Comparison of ENCODE assay signal across 39 cellular contexts in genomic region chr2:60831921-60832320, GRCh38.
"Had no signal": no experiment of that assay in that cellular context is flagged by ENCODE, and none has a peak within 500 bp of the region (broad histone marks: within the 10 kb centered on the region; RNA-seq: fewer than 3 reads in every experiment).

No MANE protein-coding gene starts in this region.

- H3K9me3 Mint-ChIP-seq: activated naive CD4-positive, alpha-beta T cell treated with anti-CD3 and anti-CD28 coated beads for 36 hours; activated naive CD4-positive, alpha-beta T cell treated with anti-CD3 and anti-CD28 coated beads, Interleukin-2, amount 50 U/mL, for 24 hours; activated naive CD8-positive, alpha-beta T cell treated with anti-CD3 and anti-CD28 coated beads for 36 hours; activated T-cell treated with anti-CD3 and anti-CD28 coated beads, Interleukin-2, amount 50 U/mL, for 24 hours; activated T-cell treated with anti-CD3 and anti-CD28 coated beads, Interleukin-2, amount 50 U/mL, for 4 hours; activated T-helper 1 cell treated with anti-CD3 and anti-CD28 coated beads, Interleukin-12 subunit alpha, Interleukin-12 subunit beta, Interleukin-2, Interleukin-4 antibody, amounts not matched to agents 30 ng/mL and 10 ng/mL and 1 ng/mL, durations not matched to agents 14 hours and 24 hours and 36 hours; activated T-helper 17 cell treated with anti-CD3 and anti-CD28 coated beads, Interleukin-2, amount 50 U/mL, for 72 hours; activated T-helper 2 cell treated with anti-CD3 and anti-CD28 coated beads, Interferon-gamma antibody, Interleukin-2, Interleukin-4, amounts not matched to agents 10 μg/mL and 5 μg/mL and 100 μg/mL, durations not matched to agents 14 hours and 24 hours and 36 hours; central memory CD8-positive, alpha-beta T cell had no signal

- H3K36me3 Mint-ChIP-seq: activated naive CD4-positive, alpha-beta T cell treated with anti-CD3 and anti-CD28 coated beads, Interleukin-2, amount 50 U/mL, for 24 hours; brain had no signal

- H3K4me1 ChIP-seq: adrenal gland, ascending aorta, body of pancreas, breast epithelium had no signal

- ATAC-seq: body of pancreas had no signal

- FAIRE-seq: astrocyte, bronchial epithelial cell had no signal

- H3K9me3 ChIP-seq: adrenal gland, ascending aorta, body of pancreas, breast epithelium had no signal

- H3K4me1 Mint-ChIP-seq: brain had no signal

- H3K4me3 Mint-ChIP-seq: activated naive CD4-positive, alpha-beta T cell treated with anti-CD3 and anti-CD28 coated beads for 36 hours; activated naive CD4-positive, alpha-beta T cell treated with anti-CD3 and anti-CD28 coated beads, Interleukin-2, amount 10 ng/mL, durations not matched to agents 7 days and 5 days; activated naive CD8-positive, alpha-beta T cell treated with anti-CD3 and anti-CD28 coated beads for 36 hours; activated naive CD8-positive, alpha-beta T cell treated with anti-CD3 and anti-CD28 coated beads, Interleukin-2, amount 10 ng/mL, durations not matched to agents 7 days and 5 days; activated T-cell treated with anti-CD3 and anti-CD28 coated beads, Interleukin-2, amount 50 U/mL, for 24 hours; activated T-cell treated with anti-CD3 and anti-CD28 coated beads, Interleukin-2, amount 50 U/mL, for 4 hours; activated T-helper 1 cell treated with anti-CD3 and anti-CD28 coated beads, Interleukin-12 subunit alpha, Interleukin-12 subunit beta, Interleukin-2, Interleukin-4 antibody, amounts not matched to agents 30 ng/mL and 10 ng/mL and 1 ng/mL, durations not matched to agents 14 hours and 24 hours and 36 hours; brain; central memory CD8-positive, alpha-beta T cell had no signal

- DNase-seq: activated effector memory CD4-positive, alpha-beta T cell treated with anti-CD3 and anti-CD28 coated beads, Interleukin-2, amount 50 U/mL, for 16 hours; activated effector memory CD4-positive, alpha-beta T cell treated with Interleukin-2 at 50 U/mL for 16 hours; activated gamma-delta T cell; activated gamma-delta T cell treated with Interleukin-2 at 50 U/mL for 16 hours; activated naive CD4-positive, alpha-beta T cell; activated naive CD4-positive, alpha-beta T cell treated with anti-CD3 and anti-CD28 coated beads for 36 hours; activated naive CD4-positive, alpha-beta T cell treated with anti-CD3 and anti-CD28 coated beads, Interleukin-2, amount 50 U/mL, for 16 hours; activated naive CD4-positive, alpha-beta T cell treated with Interleukin-2 at 50 U/mL for 16 hours; activated naive CD8-positive, alpha-beta T cell treated with anti-CD3 and anti-CD28 coated beads for 36 hours; activated naive CD8-positive, alpha-beta T cell treated with anti-CD3 and anti-CD28 coated beads, Interleukin-2, amount 10 ng/mL, durations not matched to agents 7 days and 5 days; activated naive CD8-positive, alpha-beta T cell treated with anti-CD3 and anti-CD28 coated beads, Interleukin-2, amount 50 U/mL, for 24 hours; activated T-cell treated with anti-CD3 and anti-CD28 coated beads, Interleukin-2, amount 50 U/mL, for 1 hour; activated T-cell treated with anti-CD3 and anti-CD28 coated beads, Interleukin-2, amount 50 U/mL, for 24 hours; activated T-cell treated with anti-CD3 and anti-CD28 coated beads, Interleukin-2, amount 50 U/mL, for 4 hours; activated T-cell treated with anti-CD3 and anti-CD28 coated beads, Interleukin-2, amount 50 U/mL, for 48 hours; activated T-cell treated with anti-CD3 and anti-CD28 coated beads, Interleukin-2, amount 50 U/mL, for 72 hours; adrenal gland; amniotic stem cell; amygdala; anterior cingulate cortex; aorta; body of pancreas; brain microvascular endothelial cell; caudate nucleus; central memory CD4-positive, alpha-beta T cell; cerebellar nuclear complex had no signal

- H3K27ac Mint-ChIP-seq: activated naive CD4-positive, alpha-beta T cell treated with anti-CD3 and anti-CD28 coated beads, Interleukin-2, amount 10 ng/mL, durations not matched to agents 7 days and 5 days; activated naive CD8-positive, alpha-beta T cell treated with anti-CD3 and anti-CD28 coated beads for 36 hours; activated naive CD8-positive, alpha-beta T cell treated with anti-CD3 and anti-CD28 coated beads, Interleukin-2, amount 10 ng/mL, durations not matched to agents 7 days and 5 days; activated T-helper 1 cell treated with anti-CD3 and anti-CD28 coated beads, Interleukin-12 subunit alpha, Interleukin-12 subunit beta, Interleukin-2, Interleukin-4 antibody, amounts not matched to agents 30 ng/mL and 10 ng/mL and 1 ng/mL, durations not matched to agents 14 hours and 24 hours and 36 hours; activated T-helper 17 cell treated with anti-CD3 and anti-CD28 coated beads, Interleukin-2, amount 50 U/mL, for 72 hours; brain had no signal

- H3K27ac ChIP-seq: adrenal gland, ascending aorta, body of pancreas, brain microvascular endothelial cell, breast epithelium, cardiac muscle cell had no signal

- H3K36me3 ChIP-seq: adrenal gland, ascending aorta, brain microvascular endothelial cell, breast epithelium, cardiac muscle cell had no signal

- H3K4me3 ChIP-seq: adrenal gland, ascending aorta, body of pancreas, breast epithelium, cardiac muscle cell had no signal

- H3K27me3 ChIP-seq: adrenal gland, ascending aorta, body of pancreas, brain microvascular endothelial cell, breast epithelium had no signal

- H3K27me3 Mint-ChIP-seq: activated naive CD4-positive, alpha-beta T cell treated with anti-CD3 and anti-CD28 coated beads, Interleukin-2, amount 50 U/mL, for 24 hours; activated naive CD8-positive, alpha-beta T cell; activated naive CD8-positive, alpha-beta T cell treated with anti-CD3 and anti-CD28 coated beads, Interleukin-2, amount 50 U/mL, for 24 hours had no signal
